1 cellular context compared by ENCODE assay signal in genomic region chr6:137731960-137732616, GRCh38.
TF ChIP-seq lines count a peak whose summit lies in the region.

No MANE protein-coding gene starts in this region.

TF ChIP-seq in HepG2, 621 proteins besides CTCF, POLR2A, EP300 and RAD21 (continued from another document and continues in another):
- TF ChIP-seq SIX4 (CRISPR knock-in tag; IDR thresholded peaks at IDR 0.05) (peak; percentile 75), HINFP (CRISPR knock-in tag; IDR thresholded peaks at IDR 0.05; ENCODE audit: low read depth) (no peak), PLRG1 (conservative IDR thresholded peaks at IDR 0.05) (no peak), HIC2 (CRISPR knock-in tag; IDR thresholded peaks at IDR 0.05; ENCODE audit: low read depth) (no peak), SCMH1 (CRISPR knock-in tag; IDR thresholded peaks at IDR 0.05; ENCODE audit: borderline replicate concordance) (no peak), ZBTB43 (CRISPR knock-in tag; conservative IDR thresholded peaks at IDR 0.05) (peak; percentile 77), STAT5B (CRISPR knock-in tag; IDR thresholded peaks at IDR 0.05) (no peak), ARID3A (IDR thresholded peaks at IDR 0.05; ENCODE audit: low read depth, low read length) (peak; percentile 98), ATF2 (CRISPR knock-in tag; IDR thresholded peaks at IDR 0.05) (peak; percentile 87), ATF3 (CRISPR knock-in tag; IDR thresholded peaks at IDR 0.05) (peak; percentile 94), STAG1 (CRISPR knock-in tag; IDR thresholded peaks at IDR 0.05) (peak; percentile 50), U2AF2 (IDR thresholded peaks at IDR 0.05; ENCODE audit: low read depth, low read length) (no peak), ZFP36 (IDR thresholded peaks at IDR 0.05; ENCODE audit: borderline replicate concordance, low read depth, low read length, partially characterized antibody) (no peak), KLF13 (CRISPR knock-in tag; IDR thresholded peaks at IDR 0.05) (no peak), ZNF512 (CRISPR knock-in tag; IDR thresholded peaks at IDR 0.05) (no peak), FOXO4 (CRISPR knock-in tag; conservative IDR thresholded peaks at IDR 0.05) (no peak), ZBTB21 (CRISPR knock-in tag; IDR thresholded peaks at IDR 0.05) (peak; percentile 56; the same call in 1 of the 2 replicates), ZNF460 (CRISPR knock-in tag; IDR thresholded peaks at IDR 0.05; ENCODE audit: borderline replicate concordance) (no peak), ZNF773 (CRISPR knock-in tag; IDR thresholded peaks at IDR 0.05; ENCODE audit: borderline replicate concordance) (no peak), SSRP1 (CRISPR knock-in tag; IDR thresholded peaks at IDR 0.05) (no peak), RFX3 (CRISPR knock-in tag; IDR thresholded peaks at IDR 0.05) (no peak), ZNF747 (CRISPR knock-in tag; IDR thresholded peaks at IDR 0.05; ENCODE audit: borderline replicate concordance) (0 out of 2 replicates have a peak, but pooled peaks have one; percentile 42), HDAC1 (CRISPR knock-in tag; IDR thresholded peaks at IDR 0.05) (peak; percentile 76; the same call in 1 of the 2 replicates), ATF7-NPFF (CRISPR knock-in tag; IDR thresholded peaks at IDR 0.05; ENCODE audit: low read depth) (no peak), CHD2 (IDR thresholded peaks at IDR 0.05; ENCODE audit: low read depth, low read length) (no peak), ZNF253 (CRISPR knock-in tag; IDR thresholded peaks at IDR 0.05; ENCODE audit: borderline replicate concordance) (no peak), NR2C2 (CRISPR knock-in tag; IDR thresholded peaks at IDR 0.05; ENCODE audit: borderline replicate concordance) (peak; percentile 62; the same call in 1 of the 2 replicates), HNRNPLL (IDR thresholded peaks at IDR 0.05; ENCODE audit: low read depth, low read length, poor library complexity, severe bottlenecking) (no peak), ZNF337 (CRISPR knock-in tag; IDR thresholded peaks at IDR 0.05; ENCODE audit: borderline replicate concordance, low read depth) (no peak), GATA4 (IDR thresholded peaks at IDR 0.05; ENCODE audit: borderline replicate concordance, low read depth) (peak; percentile 91), ZNF138 (CRISPR knock-in tag; IDR thresholded peaks at IDR 0.05; ENCODE audit: low read depth) (no peak), KIAA2018 (CRISPR knock-in tag; IDR thresholded peaks at IDR 0.05; ENCODE audit: borderline replicate concordance) (no peak), TOPORS (CRISPR knock-in tag; IDR thresholded peaks at IDR 0.05) (no peak; the same call in 1 of the 2 replicates), ZNF292 (CRISPR knock-in tag; IDR thresholded peaks at IDR 0.05; ENCODE audit: borderline replicate concordance, low read depth) (peak; percentile 83; the same call in 1 of the 2 replicates), DMTF1 (CRISPR knock-in tag; IDR thresholded peaks at IDR 0.05) (0 out of 2 replicates have a peak, but pooled peaks have one; percentile 50), PCBP2 (optimal IDR thresholded peaks at IDR 0.05; ENCODE audit: low read depth, low read length, poor library complexity, severe bottlenecking) (no peak), ZNF350 (CRISPR knock-in tag; IDR thresholded peaks at IDR 0.05; ENCODE audit: borderline replicate concordance, low read depth) (no peak)
